ENCODE assay signal across 1 cellular context in genomic region chr10:95430231-95430951, GRCh38.
TF ChIP-seq lines count a peak whose summit lies in the region.

No MANE protein-coding gene starts in this region.

TF ChIP-seq in HCT116, 20 proteins besides CTCF, POLR2A, EP300 and RAD21 (continued from another document):
- TF ChIP-seq ZBTB33 (IDR thresholded peaks at IDR 0.05; ENCODE audit: extremely low read depth, insufficient replicate concordance, low read length) (no peak), ELF1 (IDR thresholded peaks at IDR 0.05; ENCODE audit: borderline replicate concordance, low read depth) (no peak), TCF7L2 (IDR thresholded peaks at IDR 0.05; ENCODE audit: borderline replicate concordance, extremely low read depth, insufficient read depth, insufficient read length) (no peak)
